ENCODE assay signal across 1 cellular context in genomic region chr4:6287017-6287788, GRCh38.
TF ChIP-seq lines count a peak whose summit lies in the region.

No MANE protein-coding gene starts in this region.

TF ChIP-seq in HEK293, 187 proteins besides CTCF, POLR2A, EP300 and RAD21 (continued from another document):
- no peak for TF ChIP-seq REST (tag by site-specific recombination; IDR thresholded peaks at IDR 0.05)
TF ChIP-seq in HEK293: peak in this region for 1.
